11 cellular contexts compared by ENCODE assay signal in genomic region chr2:73035899-73036778, GRCh38. TPM values are rescaled to one million over a fixed set of nuclear protein-coding genes. Genes with fewer than 3 reads are reported as not detected.
DNase-seq lines count a peak whose midpoint lies in the region; ATAC-seq and TF ChIP-seq lines count a peak whose summit lies in the region.
"Had no signal": no experiment of that assay in that cellular context is flagged by ENCODE, and none has a peak within 500 bp of the region (broad histone marks: within the 10 kb centered on the region; RNA-seq: fewer than 3 reads in every experiment).

No MANE protein-coding gene starts in this region.

- CTCF ChIA-PET in Panc1 (lab: Charles Lee): no interaction called here

- H3K27me3 Mint-ChIP-seq in activated naive CD8-positive, alpha-beta T cell treated with anti-CD3 and anti-CD28 coated beads, Interleukin-2, amount 50 U/mL, for 24 hours: no peaks in the 10 kb centered on the region
- no peaks in the 10 kb centered on the region for H3K27me3 Mint-ChIP-seq in activated naive CD8-positive, alpha-beta T cell treated with anti-CD3 and anti-CD28 coated beads for 36 hours

- peak; percentile 33 for ATAC-seq in activated naive CD8-positive, alpha-beta T cell treated with anti-CD3 and anti-CD28 coated beads, Interleukin-2, amount 50 U/mL, for 24 hours
- peak; percentile 78 for ATAC-seq in Panc1

- POLR2A ChIA-PET in Panc1 (lab: Charles Lee): no interaction called here

- no peak for DNase-seq in activated naive CD8-positive, alpha-beta T cell treated with anti-CD3 and anti-CD28 coated beads, Interleukin-2, amount 50 U/mL, for 24 hours
- DNase-seq in activated naive CD8-positive, alpha-beta T cell treated with anti-CD3 and anti-CD28 coated beads for 36 hours: no peak
- no peak for DNase-seq in Panc1 (ENCODE audit: low read depth, low spot score)
- peak in 25 of 42 donors; percentile 10 to 71 (median 40) for DNase-seq in head of caudate nucleus
- DNase-seq in NCI-H1105 treated with DMSO at 0.1 percent for 48 hours (lab: John Stamatoyannopoulos, UW): no peak
- DNase-seq in SIG-M5 treated with dmso at 0.1 percent for 504 hours (lab: John Stamatoyannopoulos, UW; ENCODE audit: unreplicated experiment): no peak
- DNase-seq in NCI-H2171 (lab: John Stamatoyannopoulos, UW): no peak
- DNase-seq: activated gamma-delta T cell treated with Interleukin-2 at 50 U/mL for 16 hours, glutamatergic neuron, testis had no signal

- no peaks in the 10 kb centered on the region for H3K9me3 ChIP-seq in Panc1 (ENCODE audit: control insufficient read depth, insufficient read depth, low read depth, low read length)
- H3K9me3 ChIP-seq: testis had no signal

- H3K27ac ChIP-seq in Panc1 (ENCODE audit: low read length) (no peak overlapping the region), temporal lobe (ENCODE audit: low read depth, low read length) (peak overlapping the region; percentile 56)
- H3K27ac ChIP-seq: testis had no signal

- TF ChIP-seq CTCF in Panc1 (IDR thresholded peaks at IDR 0.05): no peak

- H3K4me3 Mint-ChIP-seq in activated naive CD8-positive, alpha-beta T cell treated with anti-CD3 and anti-CD28 coated beads, Interleukin-2, amount 50 U/mL, for 24 hours: no peak overlapping the region
- no peak overlapping the region for H3K4me3 Mint-ChIP-seq in activated naive CD8-positive, alpha-beta T cell treated with anti-CD3 and anti-CD28 coated beads for 36 hours

- H3K27ac Mint-ChIP-seq in activated naive CD8-positive, alpha-beta T cell treated with anti-CD3 and anti-CD28 coated beads, Interleukin-2, amount 50 U/mL, for 24 hours: no peak overlapping the region
- no peak overlapping the region for H3K27ac Mint-ChIP-seq in activated naive CD8-positive, alpha-beta T cell treated with anti-CD3 and anti-CD28 coated beads for 36 hours

- H3K36me3 Mint-ChIP-seq in activated naive CD8-positive, alpha-beta T cell treated with anti-CD3 and anti-CD28 coated beads, Interleukin-2, amount 50 U/mL, for 24 hours (ENCODE audit: low read depth): no peaks in the 10 kb centered on the region
- H3K36me3 Mint-ChIP-seq in activated naive CD8-positive, alpha-beta T cell treated with anti-CD3 and anti-CD28 coated beads for 36 hours: no peaks in the 10 kb centered on the region

- H3K27me3 ChIP-seq in Panc1 (ENCODE audit: control insufficient read depth, insufficient read depth, low read length): no peaks in the 10 kb centered on the region
- H3K27me3 ChIP-seq: testis had no signal

- no peaks in the 10 kb centered on the region for H3K4me1 ChIP-seq in Panc1 (ENCODE audit: control insufficient read depth, insufficient read depth, low read length)

- no peak overlapping the region for H3K4me3 ChIP-seq in Panc1 (ENCODE audit: low read depth in 2 of 2, low read length in 2 of 2)
- H3K4me3 ChIP-seq: testis had no signal

- no peaks in the 10 kb centered on the region for H3K4me1 Mint-ChIP-seq in activated naive CD8-positive, alpha-beta T cell treated with anti-CD3 and anti-CD28 coated beads, Interleukin-2, amount 50 U/mL, for 24 hours
- H3K4me1 Mint-ChIP-seq in activated naive CD8-positive, alpha-beta T cell treated with anti-CD3 and anti-CD28 coated beads for 36 hours: peaks cover 4% of the 10 kb centered on the region

- no peaks in the 10 kb centered on the region for H3K9me3 Mint-ChIP-seq in activated naive CD8-positive, alpha-beta T cell treated with anti-CD3 and anti-CD28 coated beads, Interleukin-2, amount 50 U/mL, for 24 hours
- H3K9me3 Mint-ChIP-seq in activated naive CD8-positive, alpha-beta T cell treated with anti-CD3 and anti-CD28 coated beads for 36 hours: no peaks in the 10 kb centered on the region

- H3K36me3 ChIP-seq in Panc1 (ENCODE audit: control insufficient read depth, insufficient read depth, low read length): peaks cover 3% of the 10 kb centered on the region; the same call in 1 of the 2 replicates

- intact Hi-C loops in Panc1 (cut with micrococcal nuclease; ENCODE audit: unreplicated experiment) (no loop called here), head of caudate nucleus (cut with DNase I) (no loop called here)

- in situ Hi-C loops in Panc1 (cut with HindIII; ENCODE audit: low pct_unique_long_range_greater_than_20kb, low sequenced_read_pairs): no loop called here

- BruUV-seq in Panc1 (replicated peaks; lab: Mats Ljungman, UMichigan): no TSS peak

RNA-seq across cellular contexts. Expression of gene SFXN5, which starts 35.4 kb away (rescaled TPM):
- 10 to 100 TPM in 1 of 2 experiments, 1 to 10 TPM in 1; 8.3 to 10.8 TPM for total RNA-seq in activated naive CD8-positive, alpha-beta T cell treated with anti-CD3 and anti-CD28 coated beads for 36 hours
- total RNA-seq in Panc1 (2021; ENCODE audit: unreplicated experiment) (27.8 TPM), temporal lobe (20.7 TPM)
- polyA plus RNA-seq in Panc1 (2012; ENCODE audit: insufficient read length): 19.7 TPM

Comparison
In these comparisons a context has a peak if more than half of its experiments do, and no peak if none do; other contexts are left out.
1. DNase-seq: peak in head of caudate nucleus (25 of 42); none in activated naive CD8-positive, alpha-beta T cell treated with anti-CD3 and anti-CD28 coated beads, Interleukin-2, amount 50 U/mL, for 24 hours (single experiment), activated naive CD8-positive, alpha-beta T cell treated with anti-CD3 and anti-CD28 coated beads for 36 hours (single experiment), Panc1 (single experiment), NCI-H1105 treated with DMSO at 0.1 percent for 48 hours (single experiment), SIG-M5 treated with dmso at 0.1 percent for 504 hours (single experiment) and NCI-H2171 (single experiment).